ENCODE assay signal across 25 cellular contexts in the genomic region with DNA sequence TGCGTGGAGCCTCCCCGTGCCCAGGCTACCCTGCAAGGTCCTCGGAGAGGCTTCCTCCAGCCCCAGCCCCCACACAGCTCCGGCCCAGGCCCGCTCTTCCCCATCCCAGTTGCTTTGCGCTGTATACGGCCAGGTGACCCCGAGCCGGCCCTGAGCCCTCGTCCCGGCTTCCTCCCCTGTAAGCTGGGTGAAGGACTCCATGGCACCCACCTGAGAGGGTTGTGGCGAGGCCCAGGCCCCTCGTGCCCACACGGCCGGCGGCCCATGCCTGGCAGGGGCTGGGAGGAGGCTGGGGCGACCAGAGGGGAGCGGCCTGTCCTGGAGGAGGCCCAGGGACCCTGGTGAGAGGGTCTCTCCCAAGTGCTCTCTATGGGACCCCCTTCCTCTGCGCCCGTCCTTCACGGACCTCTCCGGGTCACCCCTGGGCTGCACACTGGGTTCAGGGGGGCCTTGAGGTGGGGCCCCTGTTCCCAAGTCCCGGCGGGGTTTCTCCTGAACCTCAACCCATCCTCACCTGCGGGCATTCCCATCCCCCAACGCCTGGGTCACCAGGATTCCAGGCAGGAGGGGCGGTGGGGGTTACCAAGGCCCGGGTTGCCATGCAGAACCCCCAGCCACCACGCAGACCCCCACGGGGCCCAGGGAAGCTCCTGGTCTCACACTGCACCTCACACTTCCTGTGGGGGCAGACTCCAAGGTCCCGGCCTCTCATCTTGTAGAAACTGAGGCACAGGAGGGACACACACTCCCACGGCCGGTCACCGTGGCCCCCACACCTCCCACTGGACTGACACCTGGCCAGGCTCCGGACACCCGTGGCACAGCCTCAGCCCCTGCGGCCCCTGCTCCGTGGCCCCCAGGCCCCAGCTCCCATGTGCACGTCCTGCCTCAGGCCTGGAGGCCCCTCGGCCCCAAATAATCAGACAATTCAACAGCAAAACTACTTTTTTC. TPM values are rescaled to one million over a fixed set of nuclear protein-coding genes. Genes with fewer than 3 reads are reported as not detected.
DNase-seq lines count a peak whose midpoint lies in the region; ATAC-seq and TF ChIP-seq lines count a peak whose summit lies in the region.
"Had no signal": no experiment of that assay in that cellular context is flagged by ENCODE, and none has a peak within 500 bp of the region (broad histone marks: within the 10 kb centered on the region; RNA-seq: fewer than 3 reads in every experiment).

No MANE protein-coding gene starts in this region.

- H3K9me3 Mint-ChIP-seq in activated naive CD4-positive, alpha-beta T cell treated with anti-CD3 and anti-CD28 coated beads, Interleukin-2, amount 10 ng/mL, durations not matched to agents 7 days and 5 days, result peaks cover 24% of the 10 kb centered on the region
- peaks cover 0 to 5% of the 10 kb centered on the region in 2 donors for H3K9me3 Mint-ChIP-seq in activated naive CD4-positive, alpha-beta T cell treated with anti-CD3 and anti-CD28 coated beads, Interleukin-2, amount 50 U/mL, for 72 hours
- H3K9me3 Mint-ChIP-seq in WTC11, result peaks cover 7% of the 10 kb centered on the region
- H3K9me3 Mint-ChIP-seq: activated T-helper 17 cell treated with anti-CD3 and anti-CD28 coated beads, Interleukin-2, amount 50 U/mL, for 72 hours had no signal

- DNase-seq in activated naive CD4-positive, alpha-beta T cell treated with anti-CD3 and anti-CD28 coated beads, Interleukin-2, amount 10 ng/mL, durations not matched to agents 7 days and 5 days, result peak; percentile 13
- no peak for DNase-seq in activated naive CD4-positive, alpha-beta T cell treated with anti-CD3 and anti-CD28 coated beads, Interleukin-2, amount 50 U/mL, for 72 hours (ENCODE audit: low spot score in 2 of 2)
- DNase-seq in WTC11 (ENCODE audit: low spot score) (peak; percentile 11), lower lobe of right lung (peak; percentile 37), prostate gland (ENCODE audit: low spot score) (peak; percentile 3), erythroblast (lab: John Stamatoyannopoulos, UW) (no peak), SW480 (ENCODE audit: low spot score) (no peak), NCI-H526 treated with DMSO at 0.1 percent for 48 hours (lab: John Stamatoyannopoulos, UW) (no peak)
- DNase-seq: activated CD8-positive, alpha-beta memory T cell treated with anti-CD3 and anti-CD28 coated beads, Interleukin-2, amount 10 ng/mL, durations not matched to agents 7 days and 5 days; amniotic stem cell; Calu3; caudate nucleus; effector CD8-positive, alpha-beta T cell; EL; Kasumi-1; NCI-H1436 treated with DMSO at 0.1 percent for 48 hours; NCI-H2227 treated with DMSO at 0.1 percent for 48 hours; PC-3; small intestine; stimulated activated CD4-positive, alpha-beta T cell treated with anti-CD3 and anti-CD28 coated beads, Interleukin-4, amount 100 ng/mL, for 1 hour had no signal

- POLR2A ChIA-PET in WTC11 (lab: Charles Lee), result no interaction called here

- no peak overlapping the region for H3K27ac ChIP-seq in lower lobe of right lung
- H3K27ac ChIP-seq in prostate gland, result no peak overlapping the region
- H3K27ac ChIP-seq: BLaER1, SJSA1 had no signal

- TF ChIP-seq POLR2A in prostate gland (IDR thresholded peaks at IDR 0.05), result no peak
- TF ChIP-seq POLR2A in erythroblast (IDR thresholded peaks at IDR 0.05; ENCODE audit: low read length), result no peak

- H3K4me3 ChIP-seq in lower lobe of right lung, result no peak overlapping the region
- H3K4me3 ChIP-seq in prostate gland, result no peak overlapping the region
- H3K4me3 ChIP-seq: BLaER1, GM23338, SJSA1 had no signal

- H3K4me1 ChIP-seq in lower lobe of right lung (no peaks in the 10 kb centered on the region), prostate gland (replicated peaks) (no peaks in the 10 kb centered on the region)
- H3K4me1 ChIP-seq: SJSA1 had no signal

- H3K4me1 Mint-ChIP-seq in activated naive CD4-positive, alpha-beta T cell treated with anti-CD3 and anti-CD28 coated beads, Interleukin-2, amount 10 ng/mL, durations not matched to agents 7 days and 5 days, result no peaks in the 10 kb centered on the region
- H3K4me1 Mint-ChIP-seq in WTC11, result no peaks in the 10 kb centered on the region
- H3K4me1 Mint-ChIP-seq: activated CD8-positive, alpha-beta memory T cell treated with anti-CD3 and anti-CD28 coated beads, Interleukin-2, amount 10 ng/mL, durations not matched to agents 7 days and 5 days; activated T-helper 17 cell treated with anti-CD3 and anti-CD28 coated beads, Interleukin-2, amount 50 U/mL, for 72 hours; GM23338 had no signal

- TF ChIP-seq CTCF in WTC11 (IDR thresholded peaks at IDR 0.05) (no peak), lower lobe of right lung (IDR thresholded peaks at IDR 0.05) (no peak), prostate gland (IDR thresholded peaks at IDR 0.05) (no peak)

- H3K9me3 ChIP-seq in lower lobe of right lung, result no peaks in the 10 kb centered on the region
- no peaks in the 10 kb centered on the region for H3K9me3 ChIP-seq in prostate gland

- 96% methylated on average over 34 of the region's 40 CpGs for WGBS in prostate gland

- H3K4me3 Mint-ChIP-seq in activated naive CD4-positive, alpha-beta T cell treated with anti-CD3 and anti-CD28 coated beads, Interleukin-2, amount 10 ng/mL, durations not matched to agents 7 days and 5 days, result no peak overlapping the region
- H3K4me3 Mint-ChIP-seq in WTC11, result no peak overlapping the region
- H3K4me3 Mint-ChIP-seq: activated CD8-positive, alpha-beta memory T cell treated with anti-CD3 and anti-CD28 coated beads, Interleukin-2, amount 10 ng/mL, durations not matched to agents 7 days and 5 days; activated T-helper 17 cell treated with anti-CD3 and anti-CD28 coated beads, Interleukin-2, amount 50 U/mL, for 72 hours; GM23338 had no signal

- H3K27ac Mint-ChIP-seq in activated naive CD4-positive, alpha-beta T cell treated with anti-CD3 and anti-CD28 coated beads, Interleukin-2, amount 10 ng/mL, durations not matched to agents 7 days and 5 days, result no peak overlapping the region
- peak overlapping the region in 1 of 2 donors; percentile 63 for H3K27ac Mint-ChIP-seq in activated naive CD4-positive, alpha-beta T cell treated with anti-CD3 and anti-CD28 coated beads, Interleukin-2, amount 50 U/mL, for 72 hours
- no peak overlapping the region for H3K27ac Mint-ChIP-seq in WTC11
- H3K27ac Mint-ChIP-seq: activated CD8-positive, alpha-beta memory T cell treated with anti-CD3 and anti-CD28 coated beads, Interleukin-2, amount 10 ng/mL, durations not matched to agents 7 days and 5 days; activated T-helper 17 cell treated with anti-CD3 and anti-CD28 coated beads, Interleukin-2, amount 50 U/mL, for 72 hours; GM23338 had no signal

- H3K27me3 Mint-ChIP-seq in activated naive CD4-positive, alpha-beta T cell treated with anti-CD3 and anti-CD28 coated beads, Interleukin-2, amount 10 ng/mL, durations not matched to agents 7 days and 5 days, result peaks cover 3% of the 10 kb centered on the region
- no peaks in the 10 kb centered on the region for H3K27me3 Mint-ChIP-seq in WTC11 (ENCODE audit: low read depth)
- H3K27me3 Mint-ChIP-seq: activated CD8-positive, alpha-beta memory T cell treated with anti-CD3 and anti-CD28 coated beads, Interleukin-2, amount 10 ng/mL, durations not matched to agents 7 days and 5 days; activated T-helper 17 cell treated with anti-CD3 and anti-CD28 coated beads, Interleukin-2, amount 50 U/mL, for 72 hours had no signal

- H3K36me3 Mint-ChIP-seq in activated naive CD4-positive, alpha-beta T cell treated with anti-CD3 and anti-CD28 coated beads, Interleukin-2, amount 10 ng/mL, durations not matched to agents 7 days and 5 days, result peaks cover 2% of the 10 kb centered on the region
- peaks cover 0 to 14% of the 10 kb centered on the region in 2 donors for H3K36me3 Mint-ChIP-seq in activated naive CD4-positive, alpha-beta T cell treated with anti-CD3 and anti-CD28 coated beads, Interleukin-2, amount 50 U/mL, for 72 hours
- peaks cover 11% of the 10 kb centered on the region for H3K36me3 Mint-ChIP-seq in WTC11

- intact Hi-C loops in lower lobe of right lung (cut with DNase I), result no loop called here
- intact Hi-C loops in prostate gland (cut with DNase I), result no loop called here

- no peaks in the 10 kb centered on the region for H3K27me3 ChIP-seq in lower lobe of right lung (ENCODE audit: low read depth)
- H3K27me3 ChIP-seq in prostate gland (replicated peaks; ENCODE audit: insufficient read depth), result no peaks in the 10 kb centered on the region

- CTCF ChIA-PET in activated naive CD4-positive, alpha-beta T cell treated with anti-CD3 and anti-CD28 coated beads, Interleukin-2, amount 10 ng/mL, durations not matched to agents 7 days and 5 days (lab: Charles Lee), result no interaction called here
- CTCF ChIA-PET in WTC11 (lab: Charles Lee), result no interaction called here

- H3K36me3 ChIP-seq in lower lobe of right lung (peaks cover 5% of the 10 kb centered on the region), prostate gland (no peaks in the 10 kb centered on the region)
- H3K36me3 ChIP-seq: BLaER1 had no signal

- ATAC-seq in activated naive CD4-positive, alpha-beta T cell treated with anti-CD3 and anti-CD28 coated beads, Interleukin-2, amount 50 U/mL, for 72 hours, result no peak
- no peak for ATAC-seq in WTC11
- ATAC-seq in lower lobe of right lung, result no peak
- ATAC-seq: activated CD4-positive, CD25-positive, alpha-beta regulatory T cell treated with anti-CD3 and anti-CD28 coated beads, Interleukin-2, amount 50 U/mL, for 24 hours; activated CD8-positive, alpha-beta memory T cell treated with anti-CD3 and anti-CD28 coated beads, Interleukin-2, amount 10 ng/mL, durations not matched to agents 7 days and 5 days; activated T-helper 17 cell treated with anti-CD3 and anti-CD28 coated beads, Interleukin-2, amount 50 U/mL, for 72 hours; GM23338; PC-3 had no signal

RNA-seq across cellular contexts. Expression of gene COL6A1, which starts 25.3 kb away (rescaled TPM):
- total RNA-seq in activated naive CD4-positive, alpha-beta T cell treated with anti-CD3 and anti-CD28 coated beads, Interleukin-2, amount 50 U/mL, for 72 hours, result 1 to 10 TPM; 2.0 to 4.7 TPM
- 221 to 245 TPM (median 240 TPM) in 3 replicates for total RNA-seq in WTC11 (2021)
- 148 TPM for total RNA-seq in lower lobe of right lung
- total RNA-seq in prostate gland, result 100 to 1,000 TPM; 163 to 265 TPM

Comparison
In these comparisons a context has a peak if more than half of its experiments do, and no peak if none do; other contexts are left out.
1. DNase-seq: peak in activated naive CD4-positive, alpha-beta T cell treated with anti-CD3 and anti-CD28 coated beads, Interleukin-2, amount 10 ng/mL, durations not matched to agents 7 days and 5 days (single experiment), WTC11 (single experiment), lower lobe of right lung (single experiment) and prostate gland (single experiment); none in activated naive CD4-positive, alpha-beta T cell treated with anti-CD3 and anti-CD28 coated beads, Interleukin-2, amount 50 U/mL, for 72 hours (0 of 2), erythroblast (0 of 2), SW480 (single experiment) and NCI-H526 treated with DMSO at 0.1 percent for 48 hours (single experiment).
2. RNA of gene COL6A1, which starts 25.3 kb away (total RNA-seq): 163 to 265 TPM in prostate gland, 221 to 245 TPM in WTC11 and 148 TPM in lower lobe of right lung (single experiment); 2.0 to 4.7 TPM in activated naive CD4-positive, alpha-beta T cell treated with anti-CD3 and anti-CD28 coated beads, Interleukin-2, amount 50 U/mL, for 72 hours; every median in the first group is over 10 times any median in the second.